ENCODE assay signal across 8 cellular contexts in the genomic region with DNA sequence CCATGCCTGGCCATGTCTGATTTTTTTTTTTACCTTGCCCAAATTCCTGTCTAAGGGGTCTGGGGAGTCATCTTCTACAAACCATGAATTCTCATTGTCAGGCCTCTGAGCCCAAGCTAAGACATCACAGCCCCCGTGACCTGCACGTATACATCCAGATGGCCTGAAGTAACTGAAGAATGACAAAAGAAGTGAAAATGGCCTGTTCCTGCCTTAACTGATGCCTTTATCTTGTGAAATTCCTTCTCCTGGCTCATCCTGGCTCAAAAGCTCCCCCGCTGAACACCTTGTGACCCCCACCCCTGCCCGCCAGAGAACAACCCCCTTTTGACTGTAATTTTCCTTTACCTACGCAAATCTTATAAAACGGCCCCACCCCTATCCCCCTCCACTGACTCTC. TPM values are rescaled to one million over a fixed set of nuclear protein-coding genes. Genes with fewer than 3 reads are reported as not detected.
DNase-seq lines count a peak whose midpoint lies in the region; ATAC-seq, FAIRE-seq and TF ChIP-seq lines count a peak whose summit lies in the region.
"Not testable (repeated sequence)": the region's sequence is repeated elsewhere in the genome, so short reads cannot be mapped to it uniquely, and the experiment has no call there.

No MANE protein-coding gene starts in this region.

- H3K9me3 ChIP-seq in Caco-2; IMR-90 (ENCODE audit: control insufficient read depth, insufficient read depth, low read length); H1 (ENCODE audit: insufficient read depth in 2 of 2, low read depth in 1 of 2, low read length in 1 of 2); muscle layer of colon (ENCODE audit: low read length); trophoblast cell (ENCODE audit: insufficient read depth, low read depth, low read length); upper lobe of left lung: not testable (repeated sequence)

- not testable (repeated sequence) for H3K9me3 Mint-ChIP-seq in Caco-2 (ENCODE audit: unreplicated experiment); WTC11

- intact Hi-C loops in Caco-2 (cut with micrococcal nuclease; ENCODE audit: unreplicated experiment); IMR-90 (cut with micrococcal nuclease): not testable (repeated sequence)

- H3K27ac Mint-ChIP-seq in Caco-2 (ENCODE audit: unreplicated experiment) (peak overlapping the region; percentile 71), WTC11 (peak overlapping the region; percentile 99)

- not testable (repeated sequence) for H2AK9ac ChIP-seq in IMR-90 (replicated peaks; ENCODE audit: low read depth, low read length, poor library complexity)

- H3K27me3 ChIP-seq in Caco-2 (replicated peaks; ENCODE audit: control insufficient read depth, insufficient read depth, low read length); IMR-90 (ENCODE audit: control insufficient read depth, insufficient read depth, low read length); H1 (replicated peaks in 1 of 4; ENCODE audit: control insufficient read depth in 3 of 4, extremely low read depth in 1 of 4, insufficient read depth in 3 of 4, low read length in 3 of 4); muscle layer of colon (ENCODE audit: control insufficient read depth in 1 of 2, insufficient read depth in 2 of 2, low read length in 2 of 2); trophoblast cell (ENCODE audit: insufficient read depth, low read length); upper lobe of left lung: not testable (repeated sequence)

- H3K79me1 ChIP-seq in IMR-90 (ENCODE audit: low read depth in 1 of 2, low read length in 2 of 2); H1 (ENCODE audit: low read depth, low read length): not testable (repeated sequence)
- H3K79me1 ChIP-seq in trophoblast cell (ENCODE audit: low read length) = peaks cover 26% of the 10 kb centered on the region

- dilution Hi-C loops in IMR-90 (cut with HindIII; ENCODE audit: low sequenced_read_pairs, unreplicated experiment) = not testable (repeated sequence)

- H2AFZ ChIP-seq in IMR-90 (replicated peaks; ENCODE audit: low read length, poor library complexity); H1 (ENCODE audit: low read length); trophoblast cell (ENCODE audit: insufficient read depth, low read length, poor library complexity): not testable (repeated sequence)

- 95% methylated on average over 2 of the region's 6 CpGs; no CpG with 5 or more reads in 1 of the 2 experiments for WGBS in IMR-90 (ENCODE audit: extremely low coverage in 2 of 2, insufficient read length in 1 of 2), 2 experiments
- 77% methylated on average over 5 of the region's 6 CpGs; no CpG with 5 or more reads in 1 of the 2 experiments for WGBS in H1 (ENCODE audit: extremely low coverage in 1 of 2, insufficient coverage in 1 of 2, insufficient read length in 1 of 2, insufficient replicate concordance in 2 of 2, low coverage in 1 of 2, low lambda C conversion rate in 2 of 2, missing lambda C conversion rate in 1 of 2), 2 experiments
- WGBS in trophoblast cell (ENCODE audit: extremely low coverage, insufficient coverage, insufficient read length) = no CpG with 5 or more reads among the region's 6 CpGs
- 89 to 91% methylated on average over 6 of the region's 6 CpGs for WGBS in upper lobe of left lung, 2 donors

- H2AK5ac ChIP-seq in IMR-90 (ENCODE audit: low read depth, low read length); H1 (ENCODE audit: low read depth, low read length); trophoblast cell (ENCODE audit: low read length): not testable (repeated sequence)

- BruUV-seq in Caco-2 (replicated peaks; lab: Mats Ljungman, UMichigan); IMR-90 (replicated peaks; lab: Mats Ljungman, UMichigan): not testable (repeated sequence)

- not testable (repeated sequence) for H3K27me3 Mint-ChIP-seq in Caco-2 (ENCODE audit: insufficient read depth, unreplicated experiment); WTC11 (ENCODE audit: low read depth)

- TF ChIP-seq CTCF in Caco-2 (IDR thresholded peaks at IDR 0.05; ENCODE audit: insufficient read depth in 1 of 2, low read depth in 1 of 2, low read length in 1 of 2, severe bottlenecking in 1 of 2, unreplicated experiment in 1 of 2); IMR-90 (conservative IDR thresholded peaks at IDR 0.05; ENCODE audit: low read depth, low read length); WTC11 (IDR thresholded peaks at IDR 0.05); H1 (IDR thresholded peaks at IDR 0.05; ENCODE audit: control extremely low read depth in 1 of 3, insufficient read depth in 1 of 3, low read depth in 1 of 3, low read length in 3 of 3); upper lobe of left lung (IDR thresholded peaks at IDR 0.05): not testable (repeated sequence)

- H4K8ac ChIP-seq in IMR-90 (ENCODE audit: low read depth in 2 of 2, low read length in 2 of 2); H1 (ENCODE audit: extremely low read depth, insufficient read depth, low read length); trophoblast cell (ENCODE audit: low read depth, low read length): not testable (repeated sequence)

- H2BK5ac ChIP-seq in IMR-90 (ENCODE audit: low read depth, low read length, poor library complexity, severe bottlenecking) = not testable (repeated sequence)
- peak overlapping the region; percentile 97; the same call in 1 of the 2 replicates for H2BK5ac ChIP-seq in H1 (ENCODE audit: low read depth, low read length)
- H2BK5ac ChIP-seq in trophoblast cell (ENCODE audit: low read depth, low read length, poor library complexity) = peak overlapping the region; percentile 35

- not testable (repeated sequence) for TF ChIP-seq RAD21 in IMR-90 (IDR thresholded peaks at IDR 0.05; ENCODE audit: low read length); H1 (IDR thresholded peaks at IDR 0.05 in 1 of 2, conservative IDR thresholded peaks at IDR 0.05 in 1 of 2; ENCODE audit: low read depth in 2 of 2, low read length in 2 of 2)

- not testable (repeated sequence) for H3K4me3 ChIP-seq in Caco-2 (ENCODE audit: low read depth, low read length); IMR-90 (ENCODE audit: insufficient read depth, low read depth, low read length); H1 (ENCODE audit: extremely low read depth in 1 of 4, insufficient read depth in 2 of 4, low read depth in 3 of 4, low read length in 4 of 4); muscle layer of colon (ENCODE audit: low read depth in 1 of 2, low read length in 2 of 2); trophoblast cell (ENCODE audit: low read depth, low read length); upper lobe of left lung

- not testable (repeated sequence) for H3K18ac ChIP-seq in IMR-90 (ENCODE audit: low read depth, low read length); trophoblast cell (ENCODE audit: low read length)
- H3K18ac ChIP-seq in H1 (ENCODE audit: extremely low read depth, low read length) = peak overlapping the region; percentile 62; the same call in 1 of the 2 replicates

- not testable (repeated sequence) for H4K20me1 ChIP-seq in IMR-90 (ENCODE audit: insufficient read depth, low read length); H1 (replicated peaks in 1 of 2; ENCODE audit: control insufficient read depth in 1 of 2, insufficient read depth in 2 of 2, low read length in 2 of 2)

- not testable (repeated sequence) for H2BK120ac ChIP-seq in IMR-90 (ENCODE audit: low read depth, low read length); H1 (replicated peaks; ENCODE audit: low read depth, low read length)
- peak overlapping the region; percentile 4 for H2BK120ac ChIP-seq in trophoblast cell (ENCODE audit: insufficient read depth, low read length, poor library complexity)

- H4K5ac ChIP-seq in IMR-90 (ENCODE audit: low read depth, low read length); H1 (ENCODE audit: insufficient read length, low read depth, low read length): not testable (repeated sequence)

- not testable (repeated sequence) for H3K4me3 Mint-ChIP-seq in Caco-2 (ENCODE audit: unreplicated experiment)
- H3K4me3 Mint-ChIP-seq in WTC11 = peak overlapping the region; percentile 15; the same call in 1 of the 2 replicates

- peak overlapping the region; percentile 10; the same call in 1 of the 2 replicates for H3K4ac ChIP-seq in IMR-90 (ENCODE audit: low read depth, low read length)
- H3K4ac ChIP-seq in H1 (replicated peaks; ENCODE audit: insufficient read length, low read depth, low read length); trophoblast cell (ENCODE audit: low read depth, low read length): not testable (repeated sequence)

- not testable (repeated sequence) for H3K36me3 ChIP-seq in Caco-2 (ENCODE audit: control insufficient read depth, insufficient read depth, low read length); IMR-90 (ENCODE audit: control insufficient read depth, insufficient read depth, low read length); H1 (ENCODE audit: control insufficient read depth in 2 of 4, insufficient read depth in 4 of 4, low read length in 3 of 4); muscle layer of colon (ENCODE audit: insufficient read depth, low read length); trophoblast cell (ENCODE audit: control insufficient read depth in 1 of 2, insufficient read depth in 2 of 2, low read length in 2 of 2); upper lobe of left lung

- peaks cover 29% of the 10 kb centered on the region for H3K36me3 Mint-ChIP-seq in Caco-2 (ENCODE audit: insufficient read depth, unreplicated experiment)
- not testable (repeated sequence) for H3K36me3 Mint-ChIP-seq in WTC11

- H2BK12ac ChIP-seq in H1 (ENCODE audit: low read depth, low read length) = 0 out of 2 replicates have a peak overlapping the region, but pooled peaks have one; percentile 75
- not testable (repeated sequence) for H2BK12ac ChIP-seq in trophoblast cell (ENCODE audit: low read length)

- peaks cover 34% of the 10 kb centered on the region for H3K4me1 ChIP-seq in Caco-2
- peaks cover 24% of the 10 kb centered on the region for H3K4me1 ChIP-seq in IMR-90 (ENCODE audit: control insufficient read depth, insufficient read depth, low read length)
- H3K4me1 ChIP-seq in H1 (replicated peaks in 1 of 4; ENCODE audit: control insufficient read depth in 3 of 4, insufficient read depth in 4 of 4, low read length in 3 of 4) = peaks cover 0 to 14% (median 8%) of the 10 kb centered on the region in 4 experiments; a peak in 6 of 7 replicates
- peaks cover 77% of the 10 kb centered on the region for H3K4me1 ChIP-seq in muscle layer of colon (ENCODE audit: insufficient read depth, low read length)
- H3K4me1 ChIP-seq in trophoblast cell (ENCODE audit: control insufficient read depth in 1 of 2, insufficient read depth in 2 of 2, low read length in 2 of 2) = peaks cover 36 to 44% of the 10 kb centered on the region in 2 experiments
- peaks cover 80 to 98% (median 90%) of the 10 kb centered on the region in 4 donors for H3K4me1 ChIP-seq in upper lobe of left lung

- H3K9ac ChIP-seq in IMR-90 (ENCODE audit: low read depth, low read length); H1 (replicated peaks in 1 of 4; ENCODE audit: extremely low read depth in 1 of 4, low read depth in 3 of 4, low read length in 3 of 4); muscle layer of colon (ENCODE audit: low read length); trophoblast cell (ENCODE audit: low read length): not testable (repeated sequence)

- H3K4me2 ChIP-seq in IMR-90 (ENCODE audit: low read depth, low read length); trophoblast cell (ENCODE audit: low read length): not testable (repeated sequence)
- H3K4me2 ChIP-seq in H1 (ENCODE audit: insufficient read depth in 1 of 2, low read depth in 2 of 2, low read length in 2 of 2) = peak overlapping the region in 1 of 2 experiments; percentile 28; a peak in 1 of 4 replicates

- TF ChIP-seq EP300 in H1 (IDR thresholded peaks at IDR 0.05; ENCODE audit: borderline replicate concordance in 1 of 2, low read depth in 2 of 2, low read length in 2 of 2); upper lobe of left lung (IDR thresholded peaks at IDR 0.05): not testable (repeated sequence)

- H4K12ac ChIP-seq in trophoblast cell (ENCODE audit: low read depth, low read length) = not testable (repeated sequence)

- not testable (repeated sequence) for H3K79me2 ChIP-seq in H1 (ENCODE audit: control insufficient read depth in 1 of 2, insufficient read depth in 2 of 2, low read length in 2 of 2); trophoblast cell (ENCODE audit: control insufficient read depth, insufficient read depth, low read length, poor library complexity)

- not testable (repeated sequence) for H2BK15ac ChIP-seq in IMR-90 (ENCODE audit: low read depth, low read length); H1 (ENCODE audit: low read length)

- not testable (repeated sequence) for H2BK20ac ChIP-seq in IMR-90 (ENCODE audit: low read depth, low read length)
- 0 out of 2 replicates have a peak overlapping the region, but pooled peaks have one; percentile 97 for H2BK20ac ChIP-seq in H1 (ENCODE audit: low read length)

- not testable (repeated sequence) for FAIRE-seq in H1 (lab: Jason Lieb, UNC)

- not testable (repeated sequence) for H3K14ac ChIP-seq in IMR-90 (replicated peaks; ENCODE audit: low read depth, low read length); H1 (ENCODE audit: insufficient read length); trophoblast cell (ENCODE audit: low read length)

- TF ChIP-seq POLR2A in IMR-90 (IDR thresholded peaks at IDR 0.05; ENCODE audit: low read depth, low read length); H1 (IDR thresholded peaks at IDR 0.05; ENCODE audit: control extremely low read depth in 1 of 2, low read depth in 2 of 2, low read length in 2 of 2); upper lobe of left lung (IDR thresholded peaks at IDR 0.05): not testable (repeated sequence)

- ATAC-seq in IMR-90 (ENCODE audit: low read depth); upper lobe of left lung (ENCODE audit: low FRiP score in 2 of 2): not testable (repeated sequence)
- ATAC-seq in WTC11 = peak; percentile 1; the same call in 1 of the 2 replicates

- H3K23ac ChIP-seq in IMR-90 (ENCODE audit: low read depth, low read length); H1 (ENCODE audit: insufficient read length); trophoblast cell (ENCODE audit: low read length): not testable (repeated sequence)

- CTCF ChIA-PET in Caco-2 (lab: Charles Lee) (interaction anchor here (0.5 to 2.5 kb wide), 5 partner anchors 9 to 52 kb away, joined by 3 to 14 read pairs (median 11); no protein-coding TSS in a partner anchor), IMR-90 (lab: Yijun Ruan, JAX) (interaction anchor here (1.4 to 2.9 kb wide), 3 partner anchors 11 to 53 kb away, joined by 3 to 13 read pairs (median 11); no protein-coding TSS in a partner anchor), WTC11 (lab: Charles Lee) (interaction anchor here (0.5 to 3.5 kb wide), 5 partner anchors 10 to 53 kb away, joined by 4 to 16 read pairs (median 4); a partner anchor contains a TSS), H1 (lab: Charles Lee; ENCODE audit: partially characterized antibody) (interaction anchor here (1.2 to 11.1 kb wide), 9 partner anchors 10 to 94 kb away, joined by 3 to 167 read pairs (median 4); a partner anchor contains a TSS)

- DNase-seq in Caco-2; IMR-90; H1 (ENCODE audit: low read depth in 1 of 2, low spot score in 2 of 2); trophoblast cell; upper lobe of left lung: not testable (repeated sequence)
- DNase-seq in WTC11 (ENCODE audit: low spot score) (peak; percentile 28), iPS DF 19.7 (ENCODE audit: low read depth, low spot score) (peak; percentile 45)

- not testable (repeated sequence) for H3K23me2 ChIP-seq in H1 (ENCODE audit: low read depth, low read length)

- POLR2A ChIA-PET in Caco-2 (lab: Charles Lee) (interaction anchor here (0.7 to 1.5 kb wide), 3 partner anchors 11 to 1116 kb away, joined by 3 to 10 read pairs (median 5); no protein-coding TSS in a partner anchor), WTC11 (lab: Charles Lee) (interaction anchor here (1.1 kb wide), 1 partner anchor 54 kb away, joined by 3 read pairs; no protein-coding TSS in a partner anchor), H1 (lab: Charles Lee; ENCODE audit: partially characterized antibody) (interaction anchor here (1.3 to 6.2 kb wide), 12 partner anchors 8 to 188 kb away, joined by 3 to 51 read pairs (median 14); a partner anchor contains a TSS)
- POLR2A ChIA-PET in IMR-90 (lab: Charles Lee; ENCODE audit: unreplicated experiment) = not testable (repeated sequence)

- H4K91ac ChIP-seq in IMR-90 (ENCODE audit: insufficient read depth, low read depth, low read length); H1 (replicated peaks; ENCODE audit: insufficient read length, low read length): not testable (repeated sequence)
- peak overlapping the region; percentile 29 for H4K91ac ChIP-seq in trophoblast cell (ENCODE audit: low read depth, low read length)

- not testable (repeated sequence) for H3K56ac ChIP-seq in IMR-90 (ENCODE audit: extremely low read depth, insufficient read depth, low read length); H1 (replicated peaks; ENCODE audit: insufficient read length, low read depth, low read length)

- H3K27ac ChIP-seq in IMR-90 (ENCODE audit: insufficient read depth, low read length); H1 (ENCODE audit: low read depth, low read length): not testable (repeated sequence)
- H3K27ac ChIP-seq in muscle layer of colon (ENCODE audit: low read depth, low read length) (peak overlapping the region; percentile 81), trophoblast cell (ENCODE audit: low read depth, low read length) (peak overlapping the region; percentile 64), upper lobe of left lung (peak overlapping the region; percentile 77 to 97 (median 88))

- H3K4me1 Mint-ChIP-seq in Caco-2 (ENCODE audit: low read depth, unreplicated experiment) (peaks cover 55% of the 10 kb centered on the region), WTC11 (peaks cover 88% of the 10 kb centered on the region)

- in situ Hi-C loops in IMR-90 (cut with MboI; ENCODE audit: low sequenced_read_pairs) = not testable (repeated sequence)

- H3K9me1 ChIP-seq in IMR-90 (ENCODE audit: insufficient read depth, low read length) = peaks cover 18% of the 10 kb centered on the region; the same call in 1 of the 2 replicates

RNA-seq across cellular contexts. Expression of a gene that starts 20.2 kb away (rescaled TPM):
- 115 and 116 TPM in 2 replicates for total RNA-seq in Caco-2 (2022)
- total RNA-seq in IMR-90 (2012; rRNA removed) = 13.1 and 17.4 TPM in 2 replicates
- polyA plus RNA-seq in IMR-90 (2012; rRNA removed) = 11.0 and 11.4 TPM in 2 replicates
- polyA plus RNA-seq in IMR-90 (2012; cell fraction: cytosol; rRNA removed) = 11.9 and 16.6 TPM in 2 replicates
- polyA plus RNA-seq in IMR-90 (2012; cell fraction: nucleus; rRNA removed; ENCODE audit: low replicate concordance) = 9.6 and 12.8 TPM in 2 replicates
- total RNA-seq in WTC11 (2021) = 81.0 to 90.1 TPM (median 82.9 TPM) in 3 replicates
- total RNA-seq in H1 (2021; fragmentation: NEBNext Ultra II Directional; extraction: Animal tissue kit (Norgen Biotek cat#: 25700)) = 24.1 and 31.8 TPM in 2 replicates
- polyA plus RNA-seq in H1 (2011; rRNA removed) = 9.4 and 12.4 TPM in 2 replicates
- polyA plus RNA-seq in H1 (2011; cell fraction: cytosol; rRNA removed) = 14.0 TPM
- polyA plus RNA-seq in H1 (2011; cell fraction: nucleus; rRNA removed) = 16.7 TPM
- 8.9 to 11.1 TPM (median 10.3 TPM) in 4 replicates for polyA plus RNA-seq in H1 (2012, experiment 1 of 2)
- 7.6 TPM for polyA plus RNA-seq in H1 (2012, experiment 2 of 2)
- polyA plus RNA-seq in H1 (2013, experiment 1 of 2) = 26.6 TPM
- polyA plus RNA-seq in H1 (2013, experiment 2 of 2) = 27.4 TPM
- 37.7 and 39.1 TPM in 2 replicates for polyA minus RNA-seq in H1 (2011; rRNA and poly(A)+ RNA removed)
- 16.1 TPM for polyA minus RNA-seq in H1 (2011; cell fraction: cytosol; rRNA and poly(A)+ RNA removed)
- 27.9 TPM for polyA minus RNA-seq in H1 (2011; cell fraction: nucleus; rRNA and poly(A)+ RNA removed)
- polyA plus RNA-seq in trophoblast cell (2013) = 34.1 and 34.7 TPM in 2 replicates
- 100 to 1,000 TPM; 119 to 235 (median 170) TPM for total RNA-seq in upper lobe of left lung
